ENCODE assay signal across 16 cellular contexts in the genomic region with DNA sequence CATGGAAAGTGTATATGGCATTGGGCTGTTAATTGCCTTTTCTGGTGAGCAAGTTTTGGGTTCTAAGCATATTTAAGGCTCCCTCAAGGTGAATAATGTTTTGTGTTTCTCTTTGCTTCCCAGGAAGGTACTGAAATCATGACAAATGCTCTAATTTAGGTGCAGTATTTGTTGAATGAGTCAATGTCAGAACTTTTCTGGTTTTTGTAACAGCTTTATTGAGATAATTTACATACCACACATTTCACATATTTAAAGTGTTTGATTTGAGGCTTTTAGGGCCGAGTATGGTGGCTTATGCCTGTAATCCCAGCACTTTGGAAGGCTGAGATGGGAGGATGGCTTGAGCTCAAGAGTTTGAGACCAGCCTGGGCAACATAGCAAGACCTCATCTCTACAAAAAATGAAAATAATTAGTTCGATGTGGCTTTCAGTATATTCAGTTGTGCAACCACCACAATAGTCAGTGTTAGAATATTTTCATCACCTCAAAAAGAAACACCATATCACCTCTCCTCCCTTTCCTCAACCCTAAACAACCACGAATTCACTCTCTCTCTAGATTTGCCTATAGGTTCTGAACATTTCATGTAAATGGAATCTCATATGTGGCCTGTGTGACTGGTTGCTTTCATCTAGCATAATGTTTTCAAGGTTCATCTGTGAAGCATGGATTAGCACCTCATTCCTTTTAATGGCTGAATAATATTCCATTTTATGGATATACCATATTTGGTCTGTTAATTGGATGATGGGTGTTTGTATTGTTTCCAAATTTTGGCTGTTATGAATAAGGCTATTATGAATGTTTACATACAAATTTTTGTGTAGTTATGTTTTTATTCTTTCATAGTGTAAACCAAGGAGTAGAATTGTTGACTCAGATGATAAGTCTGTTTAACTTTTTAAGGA.
"Had no signal": no experiment of that assay in that cellular context is flagged by ENCODE, and none has a peak within 500 bp of the region (broad histone marks: within the 10 kb centered on the region; RNA-seq: fewer than 3 reads in every experiment).

No MANE protein-coding gene starts in this region.

- H3K4me3 ChIP-seq: adrenal gland, body of pancreas, coronary artery, gastroesophageal sphincter, left lung, thoracic aorta had no signal

- DNase-seq: activated naive CD4-positive, alpha-beta T cell; adrenal gland; body of pancreas; central memory CD4-positive, alpha-beta T cell; effector CD4-positive, alpha-beta T cell; left lung; mesenchymal stem cell; stimulated activated CD4-positive, alpha-beta T cell treated with anti-CD3 and anti-CD28 coated beads, Interleukin-2, amount 100 ng/mL, for 48 hours; stimulated activated CD8-positive, alpha-beta memory T cell treated with anti-CD3 and anti-CD28 coated beads, Interleukin-4, amount 100 ng/mL, for 48 hours had no signal

- H3K27ac ChIP-seq: adrenal gland, coronary artery, gastroesophageal sphincter, thoracic aorta had no signal

- ATAC-seq: body of pancreas, gastroesophageal sphincter, left lung, WTC11 had no signal

- H3K27ac Mint-ChIP-seq: T-helper 1 cell treated with Interleukin-12 subunit alpha and Interleukin-12 subunit beta and Interleukin-4 antibody, amounts not matched to agents 30 μg/mL and 1 μg/mL, for 36 hours; WTC11 had no signal

- H3K4me3 Mint-ChIP-seq: stimulated activated naive CD8-positive, alpha-beta T cell treated with anti-CD3 and anti-CD28 coated beads, Interleukin-15, Interleukin-2, amounts not matched to agents 100 ng/mL and 50 ng/mL, for 24 hours; T-helper 1 cell treated with Interleukin-12 subunit alpha and Interleukin-12 subunit beta and Interleukin-4 antibody, amounts not matched to agents 30 μg/mL and 1 μg/mL, for 36 hours; WTC11 had no signal

- H3K27me3 Mint-ChIP-seq: stimulated activated naive CD8-positive, alpha-beta T cell treated with anti-CD3 and anti-CD28 coated beads, Interleukin-15, Interleukin-2, amounts not matched to agents 100 ng/mL and 50 ng/mL, for 24 hours had no signal

- H3K27me3 ChIP-seq: adrenal gland, body of pancreas, gastroesophageal sphincter, left lung had no signal

- H3K36me3 ChIP-seq: adrenal gland, gastroesophageal sphincter, left lung, thoracic aorta had no signal

- FAIRE-seq: keratinocyte had no signal

- H3K9me3 ChIP-seq: adrenal gland, body of pancreas, gastroesophageal sphincter, left lung, thoracic aorta had no signal

- H3K4me1 ChIP-seq: adrenal gland had no signal
